ENCODE assay signal across 8 cellular contexts in the genomic region with DNA sequence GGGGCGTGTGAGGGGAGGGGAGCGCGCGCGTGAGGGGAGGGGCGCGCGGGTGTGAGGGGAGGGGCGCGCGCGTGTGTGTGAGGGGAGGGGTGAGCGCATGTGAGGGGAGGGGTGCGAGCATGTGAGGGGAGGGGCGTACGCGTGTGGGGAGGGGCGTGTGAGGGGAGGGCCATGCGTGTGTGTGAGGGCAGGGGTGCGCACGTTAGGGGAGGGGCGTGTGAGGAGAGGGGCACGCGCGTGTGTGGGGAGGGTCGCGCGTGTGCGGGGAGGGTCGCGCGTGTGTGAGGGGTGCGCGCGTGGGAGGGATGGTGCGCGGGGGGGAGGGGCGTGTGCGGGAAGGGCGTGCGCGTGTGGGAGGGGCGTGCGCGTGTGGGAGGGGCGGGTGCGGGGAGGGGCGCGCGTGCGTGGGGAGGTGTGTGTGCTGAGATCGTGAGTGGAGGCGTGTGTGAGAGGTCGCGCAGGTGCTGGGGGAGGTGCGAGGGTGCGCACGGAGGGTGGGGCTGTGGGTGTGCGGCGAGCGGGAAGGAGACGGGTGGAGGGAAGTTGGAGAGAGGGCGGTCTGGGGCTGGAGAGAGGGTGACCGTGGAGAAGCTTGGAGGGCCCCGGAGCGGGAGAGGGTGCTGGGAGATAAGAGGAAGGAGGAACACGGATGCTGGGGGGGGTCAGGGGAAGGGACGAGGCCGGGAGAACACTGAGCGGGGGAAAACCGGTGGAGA. TPM values are rescaled to one million over a fixed set of nuclear protein-coding genes. Genes with fewer than 3 reads are reported as not detected.
A peak's percentile ranks its signal among the peaks of the same experiment; 100 is the strongest.
DNase-seq lines count a peak whose midpoint lies in the region; TF ChIP-seq lines count a peak whose summit lies in the region.

No MANE protein-coding gene starts in this region.

- peak overlapping the region; percentile 37; the same call in 1 of the 2 replicates for H3K9ac ChIP-seq in Karpas-422 (ENCODE audit: low read length)

- H3K79me2 ChIP-seq in DOHH2 (ENCODE audit: control insufficient read depth, low read length) (peaks cover 4% of the 10 kb centered on the region; the same call in 1 of the 2 replicates), Karpas-422 (ENCODE audit: low read length) (no peaks in the 10 kb centered on the region)

- no peaks in the 10 kb centered on the region for H3K9me3 ChIP-seq in DOHH2 (ENCODE audit: control insufficient read depth, insufficient read depth, low read length)
- no peaks in the 10 kb centered on the region for H3K9me3 ChIP-seq in Karpas-422 (ENCODE audit: low read length)

- H3K27ac ChIP-seq in DOHH2 (ENCODE audit: low read depth, low read length): peak overlapping the region; percentile 51
- no peak overlapping the region for H3K27ac ChIP-seq in Karpas-422 (ENCODE audit: low read length)
- H3K27ac ChIP-seq in VCaP: peak overlapping the region; percentile 82
- peak overlapping the region in 20 of 21 experiments; percentile 29 to 91 (median 78) for H3K27ac ChIP-seq in skin epidermis

- no TSS peak for BruUV-seq in MCF 10A (replicated peaks; lab: Mats Ljungman, UMichigan)

- H4K20me1 ChIP-seq in DOHH2 (ENCODE audit: control insufficient read depth, insufficient read depth, low read depth, low read length): peaks cover 4% of the 10 kb centered on the region
- H4K20me1 ChIP-seq in Karpas-422 (ENCODE audit: insufficient read depth, low read depth, low read length): no peaks in the 10 kb centered on the region

- peaks cover 9% of the 10 kb centered on the region; the same call in 1 of the 2 replicates for H3K36me3 ChIP-seq in DOHH2 (ENCODE audit: control insufficient read depth, low read length)
- no peaks in the 10 kb centered on the region for H3K36me3 ChIP-seq in Karpas-422 (ENCODE audit: insufficient read depth, low read length)

- H3K27ac Mint-ChIP-seq in MCF 10A (ENCODE audit: low read depth, unreplicated experiment): peak overlapping the region; percentile 67

- H3F3A ChIP-seq in DOHH2 (ENCODE audit: control insufficient read depth, insufficient read depth): no peaks in the 10 kb centered on the region

- peaks cover 24% of the 10 kb centered on the region for H3K36me3 Mint-ChIP-seq in MCF 10A (ENCODE audit: insufficient read depth, unreplicated experiment)

- peak overlapping the region; percentile 81 for H3K4me3 Mint-ChIP-seq in MCF 10A (ENCODE audit: unreplicated experiment)

- POLR2A ChIA-PET in MCF 10A (lab: Yijun Ruan, JAX): interaction anchor here (0.6 to 12.0 kb wide), 2 partner anchors 12 to 17 kb away, joined by 5 to 288 read pairs; partner anchors contain the start of gene MXI1

- H3K4me1 ChIP-seq in DOHH2 (ENCODE audit: control insufficient read depth, low read length) (peaks cover 17% of the 10 kb centered on the region), Karpas-422 (ENCODE audit: low read length) (peaks cover 11% of the 10 kb centered on the region)

- peaks cover 28% of the 10 kb centered on the region for H3K4me1 Mint-ChIP-seq in MCF 10A (ENCODE audit: insufficient read depth, unreplicated experiment)

- no peaks in the 10 kb centered on the region for H3K27me3 Mint-ChIP-seq in MCF 10A (ENCODE audit: insufficient read depth, unreplicated experiment)

- H3K9me2 ChIP-seq in DOHH2 (replicated peaks; ENCODE audit: control insufficient read depth, low read length) (no peaks in the 10 kb centered on the region), Karpas-422 (replicated peaks; ENCODE audit: insufficient read depth, low read length) (no peaks in the 10 kb centered on the region)

- CTCF ChIA-PET in MCF 10A (lab: Yijun Ruan, JAX): interaction anchor here (3.8 kb wide), 1 partner anchor 18 kb away, joined by 24 read pairs; the partner anchor contains the start of gene MXI1

- intact Hi-C loops in MCF 10A (cut with micrococcal nuclease): loop anchor here (1.0 to 10.0 kb wide), 4 partner anchors 52 to 342 kb away; no protein-coding TSS in a partner anchor

- no peaks in the 10 kb centered on the region for H3K9me3 Mint-ChIP-seq in MCF 10A (ENCODE audit: unreplicated experiment)

- no peak overlapping the region for H2AFZ ChIP-seq in Karpas-422 (ENCODE audit: low read length)

- TF ChIP-seq CTCF in DOHH2 (IDR thresholded peaks at IDR 0.05; ENCODE audit: low read depth, low read length, poor library complexity, severe bottlenecking): no peak
- no peak for TF ChIP-seq CTCF in VCaP (conservative IDR thresholded peaks at IDR 0.05)
- no peak for TF ChIP-seq CTCF in MCF 10A (IDR thresholded peaks at IDR 0.05; ENCODE audit: unreplicated experiment)

- H3K4me2 ChIP-seq in DOHH2 (ENCODE audit: low read length) (peak overlapping the region; percentile 80), Karpas-422 (ENCODE audit: low read depth, low read length, poor library complexity, severe bottlenecking) (peak overlapping the region; percentile 60)

- H3K27me3 ChIP-seq in DOHH2 (ENCODE audit: control insufficient read depth, low read length) (peaks cover 4% of the 10 kb centered on the region; the same call in 1 of the 2 replicates), Karpas-422 (ENCODE audit: low read length) (no peaks in the 10 kb centered on the region)

- DNase-seq in Karpas-422 (peak; percentile 43), MCF 10A (ENCODE audit: unreplicated experiment) (peak; percentile 15), iPS-NIHi11 (ENCODE audit: low spot score) (peak; percentile 89), superior temporal gyrus (ENCODE audit: extremely low spot score) (no peak), NCI-H187 treated with DMSO at 0.1 percent for 48 hours (lab: John Stamatoyannopoulos, UW) (no peak)

- H3K4me3 ChIP-seq in DOHH2 (ENCODE audit: low read length): peak overlapping the region; percentile 85
- H3K4me3 ChIP-seq in Karpas-422 (ENCODE audit: low read length): peak overlapping the region; percentile 72
- H3K4me3 ChIP-seq in skin epidermis: peak overlapping the region; percentile 53 to 87 (median 75)

RNA-seq across cellular contexts. Expression of gene MXI1, which starts 19.7 kb away (rescaled TPM):
- 12.0 and 19.8 TPM in 2 replicates for total RNA-seq in Karpas-422 (2014; rRNA removed; shearing (Covaris generic); ENCODE audit: low replicate concordance)
- total RNA-seq in MCF 10A (2022): 16.9 and 19.5 TPM in 2 replicates

Comparison
In these comparisons a context has a peak if more than half of its experiments do, and no peak if none do; other contexts are left out.
1. DNase-seq: peak in Karpas-422 (single experiment), MCF 10A (single experiment) and iPS-NIHi11 (single experiment); none in superior temporal gyrus (single experiment) and NCI-H187 treated with DMSO at 0.1 percent for 48 hours (single experiment).
2. Peak in every context shown above with its lines, with median percentiles within 50 percentile points of each other: H3K4me3 ChIP-seq.